ENCODE assay signal across 9 cellular contexts in the genomic region with DNA sequence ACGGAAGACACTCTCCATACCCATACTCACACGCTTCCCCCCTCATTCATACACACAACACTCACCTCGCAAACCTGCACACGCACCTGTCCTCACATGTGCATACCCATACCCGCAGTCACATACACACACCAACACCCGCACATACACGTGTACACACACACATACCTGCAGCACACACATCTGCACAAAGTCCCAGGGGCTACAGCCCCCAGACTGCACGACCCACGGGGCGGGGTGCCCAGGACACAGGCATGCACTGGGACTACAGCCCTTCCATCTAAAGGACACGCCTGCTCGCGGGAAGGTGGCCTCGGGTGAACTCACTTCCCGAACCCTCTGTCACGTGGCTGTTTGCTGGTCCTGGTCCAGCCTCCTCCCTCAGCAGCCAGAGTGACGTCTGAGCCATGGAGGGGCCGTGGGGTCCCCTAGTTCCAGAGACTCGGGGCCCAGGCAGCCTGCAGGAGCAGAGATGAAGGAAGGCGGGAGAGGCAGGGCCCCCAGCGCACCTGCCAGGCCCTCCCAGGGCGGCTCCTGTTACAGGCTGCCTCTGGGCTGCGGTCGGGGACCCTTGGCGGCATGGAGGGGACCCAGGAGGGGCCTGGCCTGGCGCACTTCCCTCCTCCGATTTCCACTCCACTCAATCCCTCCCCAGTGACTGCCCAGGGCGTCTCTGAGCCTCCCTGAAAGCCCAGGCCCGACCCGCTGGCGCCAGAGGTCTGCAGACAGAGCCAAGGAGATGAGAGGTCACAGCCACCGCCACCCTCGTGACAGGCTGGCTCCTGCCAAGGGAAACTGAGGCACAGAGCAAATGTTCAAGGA. TPM values are rescaled to one million over a fixed set of nuclear protein-coding genes. Genes with fewer than 3 reads are reported as not detected.
DNase-seq lines count a peak whose midpoint lies in the region; ATAC-seq lines count a peak whose summit lies in the region.
"Had no signal": no experiment of that assay in that cellular context is flagged by ENCODE, and none has a peak within 500 bp of the region (broad histone marks: within the 10 kb centered on the region; RNA-seq: fewer than 3 reads in every experiment).

No MANE protein-coding gene starts in this region.

- H3K27ac Mint-ChIP-seq in activated T-helper 17 cell treated with anti-CD3 and anti-CD28 coated beads, Interleukin-2, amount 50 U/mL, for 72 hours = peak overlapping the region; percentile 86
- peak overlapping the region; percentile 51 for H3K27ac Mint-ChIP-seq in stimulated activated effector memory CD8-positive, alpha-beta T cell treated with anti-CD3 and anti-CD28 coated beads, Interleukin-12 subunit alpha, Interleukin-12 subunit beta, amount 100 ng/mL, for 72 hours

- H3K9me3 Mint-ChIP-seq in activated T-helper 17 cell treated with anti-CD3 and anti-CD28 coated beads, Interleukin-2, amount 50 U/mL, for 72 hours = no peaks in the 10 kb centered on the region
- no peaks in the 10 kb centered on the region for H3K9me3 Mint-ChIP-seq in stimulated activated effector memory CD8-positive, alpha-beta T cell treated with anti-CD3 and anti-CD28 coated beads, Interleukin-12 subunit alpha, Interleukin-12 subunit beta, amount 100 ng/mL, for 72 hours

- H3K4me3 Mint-ChIP-seq in activated T-helper 17 cell treated with anti-CD3 and anti-CD28 coated beads, Interleukin-2, amount 50 U/mL, for 72 hours = peak overlapping the region; percentile 79
- H3K4me3 Mint-ChIP-seq in stimulated activated effector memory CD8-positive, alpha-beta T cell treated with anti-CD3 and anti-CD28 coated beads, Interleukin-12 subunit alpha, Interleukin-12 subunit beta, amount 100 ng/mL, for 72 hours = peak overlapping the region; percentile 66

- ATAC-seq in activated T-helper 17 cell treated with anti-CD3 and anti-CD28 coated beads, Interleukin-2, amount 50 U/mL, for 72 hours (replicated peaks) = no peak
- no peak for ATAC-seq in stimulated activated effector memory CD8-positive, alpha-beta T cell treated with anti-CD3 and anti-CD28 coated beads, Interleukin-12 subunit alpha, Interleukin-12 subunit beta, amount 100 ng/mL, for 72 hours
- ATAC-seq in GM21381 (IDR thresholded peaks at IDR 0.05; ENCODE audit: unreplicated experiment) = no peak

- H3K36me3 Mint-ChIP-seq in activated T-helper 17 cell treated with anti-CD3 and anti-CD28 coated beads, Interleukin-2, amount 50 U/mL, for 72 hours (ENCODE audit: low read depth) = no peaks in the 10 kb centered on the region
- no peaks in the 10 kb centered on the region for H3K36me3 Mint-ChIP-seq in stimulated activated effector memory CD8-positive, alpha-beta T cell treated with anti-CD3 and anti-CD28 coated beads, Interleukin-12 subunit alpha, Interleukin-12 subunit beta, amount 100 ng/mL, for 72 hours

- DNase-seq in MV-4-11 (lab: John Stamatoyannopoulos, UW) (peak; percentile 11), hepatic stellate cell (ENCODE audit: low spot score) (peak; percentile 49), OCI-M2 (lab: John Stamatoyannopoulos, UW; ENCODE audit: unreplicated experiment) (no peak)
- no peak for DNase-seq in stimulated activated effector memory CD8-positive, alpha-beta T cell treated with anti-CD3 and anti-CD28 coated beads, Interleukin-12 subunit alpha, Interleukin-12 subunit beta, amount 100 ng/mL, for 72 hours (ENCODE audit: low spot score in 2 of 2)
- DNase-seq in activated CD4-positive, alpha-beta T cell treated with anti-CD3 and anti-CD28 coated beads for 1 hour = no peak
- DNase-seq in activated CD4-positive, CD25-positive, alpha-beta regulatory T cell (lab: John Stamatoyannopoulos, UW) = no peak
- DNase-seq: stimulated activated CD4-positive, alpha-beta T cell treated with anti-CD3 and anti-CD28 coated beads, Interleukin-15, amount 100 ng/mL, for 24 hours had no signal

- H3K4me1 Mint-ChIP-seq in activated T-helper 17 cell treated with anti-CD3 and anti-CD28 coated beads, Interleukin-2, amount 50 U/mL, for 72 hours = peaks cover 37% of the 10 kb centered on the region
- H3K4me1 Mint-ChIP-seq in stimulated activated effector memory CD8-positive, alpha-beta T cell treated with anti-CD3 and anti-CD28 coated beads, Interleukin-12 subunit alpha, Interleukin-12 subunit beta, amount 100 ng/mL, for 72 hours = peaks cover 60% of the 10 kb centered on the region

- no peaks in the 10 kb centered on the region for H3K27me3 Mint-ChIP-seq in activated T-helper 17 cell treated with anti-CD3 and anti-CD28 coated beads, Interleukin-2, amount 50 U/mL, for 72 hours

RNA-seq across cellular contexts. Expression of a gene that starts 8.1 kb away (rescaled TPM):
- 10 to 100 TPM; 17.6 to 28.2 TPM for total RNA-seq in activated T-helper 17 cell treated with anti-CD3 and anti-CD28 coated beads, Interleukin-2, amount 50 U/mL, for 72 hours

Comparison
In these comparisons a context has a peak if more than half of its experiments do, and no peak if none do; other contexts are left out.
1. DNase-seq: peak in MV-4-11 (single experiment) and hepatic stellate cell (single experiment); none in stimulated activated effector memory CD8-positive, alpha-beta T cell treated with anti-CD3 and anti-CD28 coated beads, Interleukin-12 subunit alpha, Interleukin-12 subunit beta, amount 100 ng/mL, for 72 hours (0 of 2), activated CD4-positive, alpha-beta T cell treated with anti-CD3 and anti-CD28 coated beads for 1 hour (single experiment), activated CD4-positive, CD25-positive, alpha-beta regulatory T cell (0 of 4) and OCI-M2 (single experiment).